Comparison of ENCODE assay signal across 1 cellular context in the genomic region with DNA sequence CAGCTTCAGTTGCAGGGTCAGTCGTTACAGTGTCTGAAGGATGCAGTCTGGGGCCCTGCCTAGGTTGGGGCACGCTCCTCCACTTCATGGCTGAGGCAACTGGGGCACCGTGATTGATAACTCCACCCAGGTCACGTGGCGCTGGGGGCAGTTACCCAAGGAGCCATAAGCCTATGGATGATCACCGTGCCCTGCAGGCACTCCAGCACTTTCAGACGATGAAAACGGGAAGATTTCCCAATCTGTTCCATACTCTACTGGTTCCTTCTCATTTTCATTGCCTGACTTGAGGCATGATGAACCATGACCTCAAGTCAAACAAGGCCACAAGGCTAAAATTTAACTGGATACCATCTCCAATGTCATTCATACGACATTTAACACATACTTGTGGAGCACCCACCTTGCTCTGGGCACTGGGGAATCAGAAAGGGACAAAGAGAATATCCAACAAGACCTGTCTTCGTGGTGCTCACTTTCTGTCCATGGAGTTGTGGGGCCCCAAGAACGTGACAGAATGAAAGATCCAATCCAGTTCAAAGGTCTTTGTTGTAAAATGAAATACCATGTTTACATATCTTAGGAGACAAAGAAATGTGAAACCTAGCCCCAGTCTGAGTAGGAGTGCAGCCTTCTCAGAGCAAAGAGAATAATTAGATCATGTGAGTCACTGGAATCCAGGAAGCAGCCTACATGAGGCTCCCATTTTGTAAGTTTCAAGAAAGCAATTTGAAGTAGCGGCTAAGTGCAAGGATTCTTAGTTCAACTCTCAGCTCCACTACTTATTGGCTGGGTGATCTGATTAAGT.
TF ChIP-seq lines count a peak whose summit lies in the region.

No MANE protein-coding gene starts in this region.

TF ChIP-seq in HepG2, 621 proteins besides CTCF, POLR2A, EP300 and RAD21 (continues in another document):
- TF ChIP-seq, protein P1, sequence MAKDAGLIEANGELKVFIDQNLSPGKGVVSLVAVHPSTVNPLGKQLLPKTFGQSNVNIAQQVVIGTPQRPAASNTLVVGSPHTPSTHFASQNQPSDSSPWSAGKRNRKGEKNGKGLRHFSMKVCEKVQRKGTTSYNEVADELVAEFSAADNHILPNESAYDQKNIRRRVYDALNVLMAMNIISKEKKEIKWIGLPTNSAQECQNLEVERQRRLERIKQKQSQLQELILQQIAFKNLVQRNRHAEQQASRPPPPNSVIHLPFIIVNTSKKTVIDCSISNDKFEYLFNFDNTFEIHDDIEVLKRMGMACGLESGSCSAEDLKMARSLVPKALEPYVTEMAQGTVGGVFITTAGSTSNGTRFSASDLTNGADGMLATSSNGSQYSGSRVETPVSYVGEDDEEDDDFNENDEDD (CRISPR knock-in tag; IDR thresholded peaks at IDR 0.05; ENCODE audit: borderline replicate concordance), result peak; percentile 23; the same call in 1 of the 2 replicates
- no peak for TF ChIP-seq ZIK1 (CRISPR knock-in tag; IDR thresholded peaks at IDR 0.05; ENCODE audit: borderline replicate concordance, low read depth)
- no peak for TF ChIP-seq THYN1 (CRISPR knock-in tag; IDR thresholded peaks at IDR 0.05; ENCODE audit: borderline replicate concordance, low read depth)
- TF ChIP-seq, protein P2, sequence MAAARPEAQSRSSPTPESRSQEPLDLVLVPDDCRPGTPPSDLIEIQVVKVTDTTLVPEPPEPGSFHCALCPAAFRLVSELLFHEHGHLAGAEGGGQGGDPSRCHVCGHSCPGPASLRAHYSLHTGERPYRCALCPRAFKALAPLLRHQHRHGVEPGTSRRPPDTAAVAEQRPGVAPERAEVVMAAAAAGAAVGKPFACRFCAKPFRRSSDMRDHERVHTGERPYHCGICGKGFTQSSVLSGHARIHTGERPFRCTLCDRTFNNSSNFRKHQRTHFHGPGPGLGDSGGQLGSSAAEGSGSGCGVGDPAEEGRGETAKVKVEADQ (CRISPR knock-in tag; IDR thresholded peaks at IDR 0.05; ENCODE audit: borderline replicate concordance), result no peak
- TF ChIP-seq, protein P3, sequence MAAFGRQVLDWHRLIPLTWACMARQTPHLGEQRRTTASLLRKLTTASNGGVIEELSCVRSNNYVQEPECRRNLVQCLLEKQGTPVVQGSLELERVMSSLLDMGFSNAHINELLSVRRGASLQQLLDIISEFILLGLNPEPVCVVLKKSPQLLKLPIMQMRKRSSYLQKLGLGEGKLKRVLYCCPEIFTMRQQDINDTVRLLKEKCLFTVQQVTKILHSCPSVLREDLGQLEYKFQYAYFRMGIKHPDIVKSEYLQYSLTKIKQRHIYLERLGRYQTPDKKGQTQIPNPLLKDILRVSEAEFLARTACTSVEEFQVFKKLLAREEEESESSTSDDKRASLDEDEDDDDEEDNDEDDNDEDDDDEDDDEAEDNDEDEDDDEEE (CRISPR knock-in tag; IDR thresholded peaks at IDR 0.05), result no peak
- TF ChIP-seq GATAD2A (CRISPR knock-in tag; IDR thresholded peaks at IDR 0.05), result peak; percentile 30; the same call in 1 of the 2 replicates
- TF ChIP-seq SOX13 (IDR thresholded peaks at IDR 0.05), result no peak
- peak in 1 of 2 experiments; percentile 77; a peak in 2 of 4 replicates for TF ChIP-seq SOX13 (CRISPR knock-in tag; conservative IDR thresholded peaks at IDR 0.05 in 1 of 2, IDR thresholded peaks at IDR 0.05 in 1 of 2)
- TF ChIP-seq ZNF263 (CRISPR knock-in tag; IDR thresholded peaks at IDR 0.05), result peak; percentile 63
- TF ChIP-seq, protein P4, sequence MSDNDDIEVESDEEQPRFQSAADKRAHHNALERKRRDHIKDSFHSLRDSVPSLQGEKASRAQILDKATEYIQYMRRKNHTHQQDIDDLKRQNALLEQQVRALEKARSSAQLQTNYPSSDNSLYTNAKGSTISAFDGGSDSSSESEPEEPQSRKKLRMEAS (IDR thresholded peaks at IDR 0.05), result peak; percentile 42; the same call in 1 of the 2 replicates
- TF ChIP-seq, protein P5, sequence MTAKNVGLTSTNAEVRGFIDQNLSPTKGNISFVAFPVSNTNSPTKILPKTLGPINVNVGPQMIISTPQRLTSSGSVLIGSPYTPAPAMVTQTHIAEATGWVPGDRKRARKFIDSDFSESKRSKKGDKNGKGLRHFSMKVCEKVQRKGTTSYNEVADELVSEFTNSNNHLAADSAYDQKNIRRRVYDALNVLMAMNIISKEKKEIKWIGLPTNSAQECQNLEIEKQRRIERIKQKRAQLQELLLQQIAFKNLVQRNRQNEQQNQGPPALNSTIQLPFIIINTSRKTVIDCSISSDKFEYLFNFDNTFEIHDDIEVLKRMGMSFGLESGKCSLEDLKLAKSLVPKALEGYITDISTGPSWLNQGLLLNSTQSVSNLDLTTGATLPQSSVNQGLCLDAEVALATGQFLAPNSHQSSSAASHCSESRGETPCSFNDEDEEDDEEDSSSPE (CRISPR knock-in tag; IDR thresholded peaks at IDR 0.05), result 0 out of 2 replicates have a peak, but pooled peaks have one; percentile 29
- no peak for TF ChIP-seq LCORL (IDR thresholded peaks at IDR 0.05)
- 0 out of 2 replicates have a peak, but pooled peaks have one; percentile 22 for TF ChIP-seq LCORL (CRISPR knock-in tag; IDR thresholded peaks at IDR 0.05)
- no peak for TF ChIP-seq STAG1 (CRISPR knock-in tag; IDR thresholded peaks at IDR 0.05)
- no peak for TF ChIP-seq RXRB (CRISPR knock-in tag; IDR thresholded peaks at IDR 0.05; ENCODE audit: borderline replicate concordance)
- TF ChIP-seq, protein P6, sequence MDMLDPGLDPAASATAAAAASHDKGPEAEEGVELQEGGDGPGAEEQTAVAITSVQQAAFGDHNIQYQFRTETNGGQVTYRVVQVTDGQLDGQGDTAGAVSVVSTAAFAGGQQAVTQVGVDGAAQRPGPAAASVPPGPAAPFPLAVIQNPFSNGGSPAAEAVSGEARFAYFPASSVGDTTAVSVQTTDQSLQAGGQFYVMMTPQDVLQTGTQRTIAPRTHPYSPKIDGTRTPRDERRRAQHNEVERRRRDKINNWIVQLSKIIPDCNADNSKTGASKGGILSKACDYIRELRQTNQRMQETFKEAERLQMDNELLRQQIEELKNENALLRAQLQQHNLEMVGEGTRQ (IDR thresholded peaks at IDR 0.05; ENCODE audit: low read depth, low read length), result no peak; the same call in 1 of the 2 replicates
- TF ChIP-seq, protein P6 (CRISPR knock-in tag; IDR thresholded peaks at IDR 0.05; ENCODE audit: borderline replicate concordance), result peak; percentile 64; the same call in 1 of the 2 replicates
- peak; percentile 48; the same call in 1 of the 2 replicates for TF ChIP-seq SIX4 (CRISPR knock-in tag; IDR thresholded peaks at IDR 0.05)
- TF ChIP-seq ZFY (CRISPR knock-in tag; IDR thresholded peaks at IDR 0.05), result 0 out of 2 replicates have a peak, but pooled peaks have one; percentile 14
- TF ChIP-seq HNF4A (CRISPR knock-in tag; IDR thresholded peaks at IDR 0.05), result peak; percentile 70
- TF ChIP-seq, protein P7, sequence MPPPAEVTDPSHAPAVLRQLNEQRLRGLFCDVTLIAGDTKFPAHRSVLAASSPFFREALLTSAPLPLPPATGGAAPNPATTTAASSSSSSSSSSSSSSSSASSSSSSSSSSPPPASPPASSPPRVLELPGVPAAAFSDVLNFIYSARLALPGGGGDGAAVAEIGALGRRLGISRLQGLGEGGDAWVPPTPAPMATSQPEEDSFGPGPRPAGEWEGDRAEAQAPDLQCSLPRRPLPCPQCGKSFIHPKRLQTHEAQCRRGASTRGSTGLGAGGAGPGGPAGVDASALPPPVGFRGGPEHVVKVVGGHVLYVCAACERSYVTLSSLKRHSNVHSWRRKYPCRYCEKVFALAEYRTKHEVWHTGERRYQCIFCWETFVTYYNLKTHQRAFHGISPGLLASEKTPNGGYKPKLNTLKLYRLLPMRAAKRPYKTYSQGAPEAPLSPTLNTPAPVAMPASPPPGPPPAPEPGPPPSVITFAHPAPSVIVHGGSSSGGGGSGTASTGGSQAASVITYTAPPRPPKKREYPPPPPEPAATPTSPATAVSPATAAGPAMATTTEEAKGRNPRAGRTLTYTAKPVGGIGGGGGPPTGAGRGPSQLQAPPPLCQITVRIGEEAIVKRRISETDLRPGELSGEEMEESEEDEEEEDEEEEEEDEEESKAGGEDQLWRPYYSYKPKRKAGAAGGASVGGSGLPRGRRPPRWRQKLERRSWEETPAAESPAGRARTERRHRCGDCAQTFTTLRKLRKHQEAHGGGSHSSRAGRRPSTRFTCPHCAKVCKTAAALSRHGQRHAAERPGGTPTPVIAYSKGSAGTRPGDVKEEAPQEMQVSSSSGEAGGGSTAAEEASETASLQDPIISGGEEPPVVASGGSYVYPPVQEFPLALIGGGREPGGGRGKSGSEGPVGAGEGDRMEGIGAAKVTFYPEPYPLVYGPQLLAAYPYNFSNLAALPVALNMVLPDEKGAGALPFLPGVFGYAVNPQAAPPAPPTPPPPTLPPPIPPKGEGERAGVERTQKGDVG (CRISPR knock-in tag; IDR thresholded peaks at IDR 0.05; ENCODE audit: borderline replicate concordance), result no peak
- no peak for TF ChIP-seq ATF1 (CRISPR knock-in tag; IDR thresholded peaks at IDR 0.05)
- TF ChIP-seq FOXK2 (IDR thresholded peaks at IDR 0.05), result no peak
- TF ChIP-seq ZNF260 (CRISPR knock-in tag; IDR thresholded peaks at IDR 0.05; ENCODE audit: borderline replicate concordance, low read depth), result no peak
- TF ChIP-seq ZNF253 (CRISPR knock-in tag; IDR thresholded peaks at IDR 0.05; ENCODE audit: borderline replicate concordance), result no peak
- no peak for TF ChIP-seq FIP1L1 (IDR thresholded peaks at IDR 0.05; ENCODE audit: borderline replicate concordance, insufficient read depth, low read depth, low read length)
- peak; percentile 47; the same call in 1 of the 2 replicates for TF ChIP-seq SOX5 (CRISPR knock-in tag; IDR thresholded peaks at IDR 0.05; ENCODE audit: borderline replicate concordance)
- TF ChIP-seq PHF20 (CRISPR knock-in tag; IDR thresholded peaks at IDR 0.05), result no peak
- TF ChIP-seq, protein P8, sequence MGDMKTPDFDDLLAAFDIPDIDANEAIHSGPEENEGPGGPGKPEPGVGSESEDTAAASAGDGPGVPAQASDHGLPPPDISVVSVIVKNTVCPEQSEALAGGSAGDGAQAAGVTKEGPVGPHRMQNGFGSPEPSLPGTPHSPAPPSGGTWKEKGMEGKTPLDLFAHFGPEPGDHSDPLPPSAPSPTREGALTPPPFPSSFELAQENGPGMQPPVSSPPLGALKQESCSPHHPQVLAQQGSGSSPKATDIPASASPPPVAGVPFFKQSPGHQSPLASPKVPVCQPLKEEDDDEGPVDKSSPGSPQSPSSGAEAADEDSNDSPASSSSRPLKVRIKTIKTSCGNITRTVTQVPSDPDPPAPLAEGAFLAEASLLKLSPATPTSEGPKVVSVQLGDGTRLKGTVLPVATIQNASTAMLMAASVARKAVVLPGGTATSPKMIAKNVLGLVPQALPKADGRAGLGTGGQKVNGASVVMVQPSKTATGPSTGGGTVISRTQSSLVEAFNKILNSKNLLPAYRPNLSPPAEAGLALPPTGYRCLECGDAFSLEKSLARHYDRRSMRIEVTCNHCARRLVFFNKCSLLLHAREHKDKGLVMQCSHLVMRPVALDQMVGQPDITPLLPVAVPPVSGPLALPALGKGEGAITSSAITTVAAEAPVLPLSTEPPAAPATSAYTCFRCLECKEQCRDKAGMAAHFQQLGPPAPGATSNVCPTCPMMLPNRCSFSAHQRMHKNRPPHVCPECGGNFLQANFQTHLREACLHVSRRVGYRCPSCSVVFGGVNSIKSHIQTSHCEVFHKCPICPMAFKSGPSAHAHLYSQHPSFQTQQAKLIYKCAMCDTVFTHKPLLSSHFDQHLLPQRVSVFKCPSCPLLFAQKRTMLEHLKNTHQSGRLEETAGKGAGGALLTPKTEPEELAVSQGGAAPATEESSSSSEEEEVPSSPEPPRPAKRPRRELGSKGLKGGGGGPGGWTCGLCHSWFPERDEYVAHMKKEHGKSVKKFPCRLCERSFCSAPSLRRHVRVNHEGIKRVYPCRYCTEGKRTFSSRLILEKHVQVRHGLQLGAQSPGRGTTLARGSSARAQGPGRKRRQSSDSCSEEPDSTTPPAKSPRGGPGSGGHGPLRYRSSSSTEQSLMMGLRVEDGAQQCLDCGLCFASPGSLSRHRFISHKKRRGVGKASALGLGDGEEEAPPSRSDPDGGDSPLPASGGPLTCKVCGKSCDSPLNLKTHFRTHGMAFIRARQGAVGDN (CRISPR knock-in tag; IDR thresholded peaks at IDR 0.05), result peak; percentile 27; the same call in 1 of the 2 replicates
- TF ChIP-seq SOX6 (IDR thresholded peaks at IDR 0.05), result no peak
- TF ChIP-seq SOX6 (CRISPR knock-in tag; IDR thresholded peaks at IDR 0.05), result peak; percentile 82
- TF ChIP-seq ZNF383 (CRISPR knock-in tag; IDR thresholded peaks at IDR 0.05; ENCODE audit: borderline replicate concordance), result no peak
- TF ChIP-seq FOXJ3 (CRISPR knock-in tag; IDR thresholded peaks at IDR 0.05; ENCODE audit: borderline replicate concordance), result 0 out of 2 replicates have a peak, but pooled peaks have one; percentile 39
- TF ChIP-seq NR1H2 (CRISPR knock-in tag; IDR thresholded peaks at IDR 0.05; ENCODE audit: borderline replicate concordance, low read depth), result no peak
- 0 out of 2 replicates have a peak, but pooled peaks have one; percentile 32 for TF ChIP-seq KDM5B (CRISPR knock-in tag; IDR thresholded peaks at IDR 0.05; ENCODE audit: borderline replicate concordance)
- TF ChIP-seq EHMT2 (IDR thresholded peaks at IDR 0.05; ENCODE audit: borderline replicate concordance, low read depth, low read length), result peak; percentile 40; the same call in 1 of the 2 replicates
- no peak for TF ChIP-seq ZC3H13 (CRISPR knock-in tag; IDR thresholded peaks at IDR 0.05)
- peak; percentile 20; the same call in 1 of the 2 replicates for TF ChIP-seq SALL1 (CRISPR knock-in tag; IDR thresholded peaks at IDR 0.05)
- TF ChIP-seq, protein P9, sequence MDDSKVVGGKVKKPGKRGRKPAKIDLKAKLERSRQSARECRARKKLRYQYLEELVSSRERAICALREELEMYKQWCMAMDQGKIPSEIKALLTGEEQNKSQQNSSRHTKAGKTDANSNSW (CRISPR knock-in tag; IDR thresholded peaks at IDR 0.05; ENCODE audit: borderline replicate concordance), result no peak
- TF ChIP-seq, protein P10, sequence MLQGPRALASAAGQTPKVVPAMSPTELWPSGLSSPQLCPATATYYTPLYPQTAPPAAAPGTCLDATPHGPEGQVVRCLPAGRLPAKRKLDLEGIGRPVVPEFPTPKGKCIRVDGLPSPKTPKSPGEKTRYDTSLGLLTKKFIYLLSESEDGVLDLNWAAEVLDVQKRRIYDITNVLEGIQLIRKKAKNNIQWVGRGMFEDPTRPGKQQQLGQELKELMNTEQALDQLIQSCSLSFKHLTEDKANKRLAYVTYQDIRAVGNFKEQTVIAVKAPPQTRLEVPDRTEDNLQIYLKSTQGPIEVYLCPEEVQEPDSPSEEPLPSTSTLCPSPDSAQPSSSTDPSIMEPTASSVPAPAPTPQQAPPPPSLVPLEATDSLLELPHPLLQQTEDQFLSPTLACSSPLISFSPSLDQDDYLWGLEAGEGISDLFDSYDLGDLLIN (CRISPR knock-in tag; IDR thresholded peaks at IDR 0.05; ENCODE audit: borderline replicate concordance), result no peak
- 0 out of 2 replicates have a peak, but pooled peaks have one; percentile 8 for TF ChIP-seq ZNF644 (CRISPR knock-in tag; IDR thresholded peaks at IDR 0.05; ENCODE audit: low read depth)
- 0 out of 2 replicates have a peak, but pooled peaks have one; percentile 23 for TF ChIP-seq ATF7-NPFF (CRISPR knock-in tag; IDR thresholded peaks at IDR 0.05; ENCODE audit: low read depth)
- TF ChIP-seq HNF4G (IDR thresholded peaks at IDR 0.05; ENCODE audit: borderline replicate concordance, low read depth, low read length), result peak; percentile 34; the same call in 1 of the 2 replicates
- no peak for TF ChIP-seq HNF4G (CRISPR knock-in tag; IDR thresholded peaks at IDR 0.05; ENCODE audit: borderline replicate concordance, low read depth)
